In genomic region chr14:68011629-68012028, GRCh38 we compare ENCODE assay signal across 1 cellular context.
TF ChIP-seq lines count a peak whose summit lies in the region.

No MANE protein-coding gene starts in this region.

TF ChIP-seq in HCT116, 20 proteins besides CTCF, POLR2A, EP300 and RAD21 (continued from another document):
- TF ChIP-seq, protein P1, sequence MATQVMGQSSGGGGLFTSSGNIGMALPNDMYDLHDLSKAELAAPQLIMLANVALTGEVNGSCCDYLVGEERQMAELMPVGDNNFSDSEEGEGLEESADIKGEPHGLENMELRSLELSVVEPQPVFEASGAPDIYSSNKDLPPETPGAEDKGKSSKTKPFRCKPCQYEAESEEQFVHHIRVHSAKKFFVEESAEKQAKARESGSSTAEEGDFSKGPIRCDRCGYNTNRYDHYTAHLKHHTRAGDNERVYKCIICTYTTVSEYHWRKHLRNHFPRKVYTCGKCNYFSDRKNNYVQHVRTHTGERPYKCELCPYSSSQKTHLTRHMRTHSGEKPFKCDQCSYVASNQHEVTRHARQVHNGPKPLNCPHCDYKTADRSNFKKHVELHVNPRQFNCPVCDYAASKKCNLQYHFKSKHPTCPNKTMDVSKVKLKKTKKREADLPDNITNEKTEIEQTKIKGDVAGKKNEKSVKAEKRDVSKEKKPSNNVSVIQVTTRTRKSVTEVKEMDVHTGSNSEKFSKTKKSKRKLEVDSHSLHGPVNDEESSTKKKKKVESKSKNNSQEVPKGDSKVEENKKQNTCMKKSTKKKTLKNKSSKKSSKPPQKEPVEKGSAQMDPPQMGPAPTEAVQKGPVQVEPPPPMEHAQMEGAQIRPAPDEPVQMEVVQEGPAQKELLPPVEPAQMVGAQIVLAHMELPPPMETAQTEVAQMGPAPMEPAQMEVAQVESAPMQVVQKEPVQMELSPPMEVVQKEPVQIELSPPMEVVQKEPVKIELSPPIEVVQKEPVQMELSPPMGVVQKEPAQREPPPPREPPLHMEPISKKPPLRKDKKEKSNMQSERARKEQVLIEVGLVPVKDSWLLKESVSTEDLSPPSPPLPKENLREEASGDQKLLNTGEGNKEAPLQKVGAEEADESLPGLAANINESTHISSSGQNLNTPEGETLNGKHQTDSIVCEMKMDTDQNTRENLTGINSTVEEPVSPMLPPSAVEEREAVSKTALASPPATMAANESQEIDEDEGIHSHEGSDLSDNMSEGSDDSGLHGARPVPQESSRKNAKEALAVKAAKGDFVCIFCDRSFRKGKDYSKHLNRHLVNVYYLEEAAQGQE (IDR thresholded peaks at IDR 0.05; ENCODE audit: low read depth): no peak
- TF ChIP-seq, protein P2, sequence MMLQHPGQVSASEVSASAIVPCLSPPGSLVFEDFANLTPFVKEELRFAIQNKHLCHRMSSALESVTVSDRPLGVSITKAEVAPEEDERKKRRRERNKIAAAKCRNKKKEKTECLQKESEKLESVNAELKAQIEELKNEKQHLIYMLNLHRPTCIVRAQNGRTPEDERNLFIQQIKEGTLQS (IDR thresholded peaks at IDR 0.05): no peak
- no peak for TF ChIP-seq EZH2 (IDR thresholded peaks at IDR 0.05)
- TF ChIP-seq CBX3 (IDR thresholded peaks at IDR 0.05; ENCODE audit: low read depth): no peak
- TF ChIP-seq ZFX (IDR thresholded peaks at IDR 0.05): no peak
- TF ChIP-seq MAX (IDR thresholded peaks at IDR 0.05): no peak
- no peak for TF ChIP-seq SIN3A (IDR thresholded peaks at IDR 0.05; ENCODE audit: low read depth)
- no peak for TF ChIP-seq ZBTB33 (IDR thresholded peaks at IDR 0.05; ENCODE audit: extremely low read depth, insufficient replicate concordance, low read length)
- TF ChIP-seq YY1 (IDR thresholded peaks at IDR 0.05; ENCODE audit: extremely low read depth, insufficient replicate concordance, low read depth, low read length): no peak
- TF ChIP-seq POLR2AphosphoS5 (IDR thresholded peaks at IDR 0.05; ENCODE audit: low read depth, low read length): no peak
- TF ChIP-seq FOSL1 (IDR thresholded peaks at IDR 0.05; ENCODE audit: low read depth): no peak
- no peak for TF ChIP-seq CEBPB (IDR thresholded peaks at IDR 0.05; ENCODE audit: low read depth)
- TF ChIP-seq SP1 (IDR thresholded peaks at IDR 0.05; ENCODE audit: low read depth): no peak
